ENCODE assay signal across 8 cellular contexts in the genomic region with DNA sequence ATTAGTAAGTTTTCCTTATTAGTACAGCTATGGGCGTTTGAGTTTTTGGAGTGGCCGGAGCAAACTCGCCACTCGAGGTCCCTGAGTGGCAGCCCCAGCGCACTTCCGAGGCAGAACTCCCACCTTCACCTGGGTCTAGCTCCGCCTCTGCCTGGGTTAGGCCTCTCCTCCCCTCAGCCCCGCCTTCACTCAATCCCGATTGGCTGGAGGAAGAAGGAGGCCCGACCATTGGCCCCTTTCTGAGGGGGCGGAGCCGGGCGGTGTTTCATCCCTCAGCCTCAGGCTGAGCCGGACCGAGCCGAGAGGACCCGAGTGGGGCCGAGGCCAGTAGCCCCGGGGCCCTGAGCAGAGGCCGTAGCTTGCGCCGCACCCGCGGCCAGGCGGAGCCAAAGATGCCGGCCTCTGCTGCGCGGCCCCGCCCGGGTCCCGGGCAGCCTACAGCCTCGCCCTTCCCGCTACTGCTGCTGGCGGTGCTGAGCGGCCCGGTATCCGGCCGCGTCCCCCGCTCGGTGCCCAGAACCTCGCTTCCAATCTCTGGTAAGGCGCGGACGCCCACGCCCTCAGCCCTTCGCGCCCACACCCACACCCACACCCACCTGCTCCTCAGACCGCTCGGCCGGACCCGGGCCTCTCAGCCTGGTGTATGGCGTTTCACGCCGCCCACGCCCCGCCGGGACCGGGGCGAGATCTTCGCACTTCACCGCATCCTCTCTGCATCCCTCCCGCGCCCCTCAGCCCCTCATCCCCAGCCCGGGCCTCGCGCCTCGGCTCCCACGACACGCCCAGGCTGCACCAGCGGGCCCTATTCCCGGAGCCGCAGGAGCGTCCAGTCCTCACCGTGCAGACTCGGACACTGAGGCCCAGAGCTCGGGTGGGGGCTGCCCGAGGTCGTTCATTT. TPM values are rescaled to one million over a fixed set of nuclear protein-coding genes. Genes with fewer than 3 reads are reported as not detected.
DNase-seq lines count a peak whose midpoint lies in the region; ATAC-seq and TF ChIP-seq lines count a peak whose summit lies in the region.

A gene with protein sequence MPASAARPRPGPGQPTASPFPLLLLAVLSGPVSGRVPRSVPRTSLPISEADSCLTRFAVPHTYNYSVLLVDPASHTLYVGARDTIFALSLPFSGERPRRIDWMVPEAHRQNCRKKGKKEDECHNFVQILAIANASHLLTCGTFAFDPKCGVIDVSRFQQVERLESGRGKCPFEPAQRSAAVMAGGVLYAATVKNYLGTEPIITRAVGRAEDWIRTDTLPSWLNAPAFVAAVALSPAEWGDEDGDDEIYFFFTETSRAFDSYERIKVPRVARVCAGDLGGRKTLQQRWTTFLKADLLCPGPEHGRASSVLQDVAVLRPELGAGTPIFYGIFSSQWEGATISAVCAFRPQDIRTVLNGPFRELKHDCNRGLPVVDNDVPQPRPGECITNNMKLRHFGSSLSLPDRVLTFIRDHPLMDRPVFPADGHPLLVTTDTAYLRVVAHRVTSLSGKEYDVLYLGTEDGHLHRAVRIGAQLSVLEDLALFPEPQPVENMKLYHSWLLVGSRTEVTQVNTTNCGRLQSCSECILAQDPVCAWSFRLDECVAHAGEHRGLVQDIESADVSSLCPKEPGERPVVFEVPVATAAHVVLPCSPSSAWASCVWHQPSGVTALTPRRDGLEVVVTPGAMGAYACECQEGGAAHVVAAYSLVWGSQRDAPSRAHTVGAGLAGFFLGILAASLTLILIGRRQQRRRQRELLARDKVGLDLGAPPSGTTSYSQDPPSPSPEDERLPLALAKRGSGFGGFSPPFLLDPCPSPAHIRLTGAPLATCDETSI (plus strand): TSS at position 263 of the 898 bp plus-strand sequence. CDS start 130 bp downstream, at position 393.

- peaks cover 25% of the 10 kb centered on the region for H3K27me3 Mint-ChIP-seq in stimulated activated naive CD8-positive, alpha-beta T cell treated with anti-CD3 and anti-CD28 coated beads, Interleukin-15, amount 100 ng/mL, for 72 hours

- H3K9me3 Mint-ChIP-seq in stimulated activated naive CD8-positive, alpha-beta T cell treated with anti-CD3 and anti-CD28 coated beads, Interleukin-15, amount 100 ng/mL, for 72 hours = peaks cover 0 to 4% of the 10 kb centered on the region in 2 donors

- peaks cover 15% of the 10 kb centered on the region for H3K4me1 ChIP-seq in Loucy (ENCODE audit: insufficient read depth, low read length, poor library complexity, severe bottlenecking)

- H2AFZ ChIP-seq in Loucy (ENCODE audit: low read length) = peak within 1 kb of the TSS; percentile 98
- peak within 1 kb of the TSS; percentile 88 for H2AFZ ChIP-seq in neural cell (ENCODE audit: low read depth, low read length)

- H3K4me2 ChIP-seq in Loucy (ENCODE audit: low read depth, low read length, poor library complexity, severe bottlenecking) (peak within 1 kb of the TSS; percentile 92), neural cell (ENCODE audit: low read length) (peak within 1 kb of the TSS; percentile 82)

- H3K27ac ChIP-seq in neural cell (ENCODE audit: low read length) = peak within 1 kb of the TSS; percentile 29

- no peak for TF ChIP-seq RAD21 in neural cell (conservative IDR thresholded peaks at IDR 0.05)

- TF ChIP-seq POLR2A in Raji (IDR thresholded peaks at IDR 0.05; ENCODE audit: insufficient read depth, low read depth, low read length) = peak; percentile 64; the same call in 1 of the 2 replicates

- peaks cover 12% of the 10 kb centered on the region for H3K4me1 Mint-ChIP-seq in stimulated activated naive CD8-positive, alpha-beta T cell treated with anti-CD3 and anti-CD28 coated beads, Interleukin-15, amount 100 ng/mL, for 72 hours

- ATAC-seq in stimulated activated naive CD8-positive, alpha-beta T cell treated with anti-CD3 and anti-CD28 coated beads, Interleukin-15, amount 100 ng/mL, for 72 hours = peak; percentile 99

- peak within 1 kb of the TSS; percentile 75 to 83 for H3K4me3 Mint-ChIP-seq in stimulated activated naive CD8-positive, alpha-beta T cell treated with anti-CD3 and anti-CD28 coated beads, Interleukin-15, amount 100 ng/mL, for 72 hours

- H3K9me3 ChIP-seq in Loucy (ENCODE audit: insufficient read depth, low read depth, low read length) (no peaks in the 10 kb centered on the region), neural cell (ENCODE audit: low read length) (no peaks in the 10 kb centered on the region)

- no peaks in the 10 kb centered on the region for H3K79me2 ChIP-seq in Loucy (ENCODE audit: insufficient read depth, low read length)
- no peaks in the 10 kb centered on the region for H3K79me2 ChIP-seq in neural cell (replicated peaks; ENCODE audit: insufficient read depth, low read length)

- H3K9me2 ChIP-seq in Loucy (replicated peaks; ENCODE audit: low read depth, low read length) (no peaks in the 10 kb centered on the region), neural cell (ENCODE audit: insufficient read depth, low read length) (no peaks in the 10 kb centered on the region)

- peaks cover 23% of the 10 kb centered on the region for H3K27me3 ChIP-seq in H7 (ENCODE audit: control insufficient read depth, insufficient read depth, low read length)
- no peaks in the 10 kb centered on the region for H3K27me3 ChIP-seq in Loucy (ENCODE audit: insufficient read depth, low read length, poor library complexity, severe bottlenecking)
- no peaks in the 10 kb centered on the region for H3K27me3 ChIP-seq in neural cell (ENCODE audit: insufficient read depth, low read depth, low read length)

- TF ChIP-seq CTCF in Loucy (conservative IDR thresholded peaks at IDR 0.05; ENCODE audit: low read length) (no peak), neural cell (IDR thresholded peaks at IDR 0.05; ENCODE audit: poor library complexity, severe bottlenecking) (no peak)

- no peak for TF ChIP-seq EP300 in neural cell (conservative IDR thresholded peaks at IDR 0.05; ENCODE audit: poor library complexity, severe bottlenecking)

- H3K27ac Mint-ChIP-seq in stimulated activated naive CD8-positive, alpha-beta T cell treated with anti-CD3 and anti-CD28 coated beads, Interleukin-15, amount 100 ng/mL, for 72 hours = peak within 1 kb of the TSS; percentile 77 to 81

- H3K36me3 ChIP-seq in H7 (replicated peaks; ENCODE audit: control insufficient read depth, insufficient read depth, low read length) (no peaks in the 10 kb centered on the region), Loucy (ENCODE audit: insufficient read depth, low read length) (no peaks in the 10 kb centered on the region), neural cell (ENCODE audit: insufficient read depth, low read length) (peaks cover 9% of the 10 kb centered on the region)

- peak; percentile 99 for DNase-seq in ELF-1 (ENCODE audit: low read depth, low spot score)
- DNase-seq in H7 = peak; percentile 98
- peak; percentile 98 for DNase-seq in activated effector memory CD4-positive, alpha-beta T cell treated with anti-CD3 and anti-CD28 coated beads, Interleukin-2, amount 50 U/mL, for 16 hours
- DNase-seq in fibroblast of the conjunctiva (ENCODE audit: low read depth) = peak; percentile 88
- DNase-seq in stimulated activated naive CD8-positive, alpha-beta T cell treated with anti-CD3 and anti-CD28 coated beads, Interleukin-15, amount 100 ng/mL, for 72 hours = peak; percentile 92 to 95

- no peaks in the 10 kb centered on the region for H4K20me1 ChIP-seq in Loucy (ENCODE audit: insufficient read depth, low read length, poor library complexity, severe bottlenecking)
- no peaks in the 10 kb centered on the region for H4K20me1 ChIP-seq in neural cell (ENCODE audit: insufficient read depth)

- H3K9ac ChIP-seq in Loucy (ENCODE audit: low read depth, low read length, poor library complexity, severe bottlenecking) (peak within 1 kb of the TSS; percentile 65), neural cell (ENCODE audit: low read length) (peak within 1 kb of the TSS; percentile 83)

- no peaks in the 10 kb centered on the region for H3F3A ChIP-seq in Loucy (ENCODE audit: low read depth)
- H3F3A ChIP-seq in neural cell (ENCODE audit: insufficient read depth, low read length, poor library complexity, severe bottlenecking) = no peaks in the 10 kb centered on the region

- H3K4me3 ChIP-seq in H7 (ENCODE audit: insufficient read depth, low read depth, low read length) = peak within 1 kb of the TSS; percentile 74
- H3K4me3 ChIP-seq in Loucy (ENCODE audit: low read length, poor library complexity, severe bottlenecking) = peak within 1 kb of the TSS; percentile 81
- H3K4me3 ChIP-seq in neural cell (ENCODE audit: low read length) = peak within 1 kb of the TSS; percentile 93

TF ChIP-seq in neural cell, 6 proteins besides CTCF, POLR2A, EP300 and RAD21:
- TF ChIP-seq EZH2 (IDR thresholded peaks at IDR 0.05; ENCODE audit: borderline replicate concordance, insufficient read depth, low read length, poor library complexity, severe bottlenecking) = no peak
- TF ChIP-seq, protein P1, sequence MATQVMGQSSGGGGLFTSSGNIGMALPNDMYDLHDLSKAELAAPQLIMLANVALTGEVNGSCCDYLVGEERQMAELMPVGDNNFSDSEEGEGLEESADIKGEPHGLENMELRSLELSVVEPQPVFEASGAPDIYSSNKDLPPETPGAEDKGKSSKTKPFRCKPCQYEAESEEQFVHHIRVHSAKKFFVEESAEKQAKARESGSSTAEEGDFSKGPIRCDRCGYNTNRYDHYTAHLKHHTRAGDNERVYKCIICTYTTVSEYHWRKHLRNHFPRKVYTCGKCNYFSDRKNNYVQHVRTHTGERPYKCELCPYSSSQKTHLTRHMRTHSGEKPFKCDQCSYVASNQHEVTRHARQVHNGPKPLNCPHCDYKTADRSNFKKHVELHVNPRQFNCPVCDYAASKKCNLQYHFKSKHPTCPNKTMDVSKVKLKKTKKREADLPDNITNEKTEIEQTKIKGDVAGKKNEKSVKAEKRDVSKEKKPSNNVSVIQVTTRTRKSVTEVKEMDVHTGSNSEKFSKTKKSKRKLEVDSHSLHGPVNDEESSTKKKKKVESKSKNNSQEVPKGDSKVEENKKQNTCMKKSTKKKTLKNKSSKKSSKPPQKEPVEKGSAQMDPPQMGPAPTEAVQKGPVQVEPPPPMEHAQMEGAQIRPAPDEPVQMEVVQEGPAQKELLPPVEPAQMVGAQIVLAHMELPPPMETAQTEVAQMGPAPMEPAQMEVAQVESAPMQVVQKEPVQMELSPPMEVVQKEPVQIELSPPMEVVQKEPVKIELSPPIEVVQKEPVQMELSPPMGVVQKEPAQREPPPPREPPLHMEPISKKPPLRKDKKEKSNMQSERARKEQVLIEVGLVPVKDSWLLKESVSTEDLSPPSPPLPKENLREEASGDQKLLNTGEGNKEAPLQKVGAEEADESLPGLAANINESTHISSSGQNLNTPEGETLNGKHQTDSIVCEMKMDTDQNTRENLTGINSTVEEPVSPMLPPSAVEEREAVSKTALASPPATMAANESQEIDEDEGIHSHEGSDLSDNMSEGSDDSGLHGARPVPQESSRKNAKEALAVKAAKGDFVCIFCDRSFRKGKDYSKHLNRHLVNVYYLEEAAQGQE (IDR thresholded peaks at IDR 0.05; ENCODE audit: borderline replicate concordance) = peak; percentile 31
- peak; percentile 47 for TF ChIP-seq MXI1 (conservative IDR thresholded peaks at IDR 0.05; ENCODE audit: poor library complexity, severe bottlenecking)
- peak; percentile 83 for TF ChIP-seq POLR2AphosphoS5 (IDR thresholded peaks at IDR 0.05)
- TF ChIP-seq SMC3 (conservative IDR thresholded peaks at IDR 0.05; ENCODE audit: poor library complexity) = no peak
- no peak for TF ChIP-seq TAF1 (IDR thresholded peaks at IDR 0.05; ENCODE audit: low read depth)

RNA-seq across cellular contexts. Expression of the gene that starts here (rescaled TPM):
- 1.1 and 1.3 TPM in 2 replicates for total RNA-seq in H7 (2014; rRNA removed; shearing (Covaris generic))
- polyA plus RNA-seq in neural cell = 18.2 and 19.2 TPM in 2 replicates
- 18.6 and 18.7 TPM in 2 replicates for polyA minus RNA-seq in neural cell

Comparison
In these comparisons a context has a peak if more than half of its experiments do, and no peak if none do; other contexts are left out.
1. Peak in every context shown above with its lines: DNase-seq, ATAC-seq, H3K4me3 ChIP-seq and H3K27ac ChIP-seq.